ENCODE assay signal across 26 cellular contexts in the genomic region with DNA sequence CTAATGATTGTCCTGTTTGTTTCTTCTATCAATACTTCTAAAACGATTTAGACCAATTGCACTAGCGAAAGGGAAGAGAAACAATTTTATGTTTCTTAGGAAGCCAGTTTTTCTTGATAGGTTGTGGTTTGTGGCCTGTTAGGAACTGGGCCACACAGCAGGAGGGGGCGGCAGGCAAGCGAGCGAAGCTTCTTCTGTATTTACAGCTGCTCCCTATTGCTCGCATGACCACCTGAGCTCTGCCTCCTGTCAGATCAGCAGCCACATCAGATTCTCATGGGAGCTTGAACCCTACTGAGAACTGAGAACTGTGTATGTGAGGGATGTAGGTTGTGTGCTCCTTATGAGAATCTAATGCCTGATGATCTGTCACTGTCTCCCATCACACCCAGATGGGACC.
"Had no signal": no experiment of that assay in that cellular context is flagged by ENCODE, and none has a peak within 500 bp of the region (broad histone marks: within the 10 kb centered on the region; RNA-seq: fewer than 3 reads in every experiment).

No MANE protein-coding gene starts in this region.

- H3K4me3 ChIP-seq: coronary artery, dorsolateral prefrontal cortex had no signal

- H3K27ac ChIP-seq: brain microvascular endothelial cell, coronary artery, WERI-Rb-1 had no signal

- FAIRE-seq: astrocyte, bronchial epithelial cell, frontal cortex had no signal

- H3K27me3 ChIP-seq: brain microvascular endothelial cell, dorsolateral prefrontal cortex had no signal

- H3K36me3 ChIP-seq: brain microvascular endothelial cell, WERI-Rb-1 had no signal

- DNase-seq: activated B cell treated with CpG ODN at 0.5 μM for 24 hours; activated CD4-positive, alpha-beta T cell treated with anti-CD3 and anti-CD28 coated beads for 48 hours; activated CD4-positive, alpha-beta T cell treated with anti-CD3 and anti-CD28 coated beads, Interleukin-2, amount 50 U/mL, for 1 hour; activated CD4-positive, alpha-beta T cell treated with anti-CD3 and anti-CD28 coated beads, Interleukin-2, amount 50 U/mL, for 48 hours; activated CD8-positive, alpha-beta memory T cell treated with anti-CD3 and anti-CD28 coated beads, Interleukin-2, amount 10 ng/mL, durations not matched to agents 7 days and 5 days; activated CD8-positive, alpha-beta memory T cell treated with anti-CD3 and anti-CD28 coated beads, Interleukin-2, amount 50 U/mL, for 4 hours; activated CD8-positive, alpha-beta T cell treated with anti-CD3 and anti-CD28 coated beads for 36 hours; activated gamma-delta T cell; activated naive CD4-positive, alpha-beta T cell; activated naive CD4-positive, alpha-beta T cell treated with anti-CD3 and anti-CD28 coated beads, Interleukin-2, amount 10 ng/mL, durations not matched to agents 7 days and 5 days; activated naive CD8-positive, alpha-beta T cell treated with anti-CD3 and anti-CD28 coated beads, Interleukin-2, amount 10 ng/mL, durations not matched to agents 7 days and 5 days; activated T-cell treated with anti-CD3 and anti-CD28 coated beads for 4 hours; activated T-cell treated with anti-CD3 and anti-CD28 coated beads, Interleukin-2, amount 50 U/mL, for 24 hours; activated T-cell treated with anti-CD3 and anti-CD28 coated beads, Interleukin-2, amount 50 U/mL, for 72 hours; brain microvascular endothelial cell; effector memory CD4-positive, alpha-beta T cell; endodermal cell; foreskin fibroblast; T-cell; T1000; WERI-Rb-1 had no signal
